In genomic region chr1:169452921-169453320, GRCh38 we compare ENCODE assay signal across 26 cellular contexts. TPM values are rescaled to one million over a fixed set of nuclear protein-coding genes. Genes with fewer than 3 reads are reported as not detected.
"Had no signal": no experiment of that assay in that cellular context is flagged by ENCODE, and none has a peak within 500 bp of the region (broad histone marks: within the 10 kb centered on the region; RNA-seq: fewer than 3 reads in every experiment).

No MANE protein-coding gene starts in this region.

- H3K27me3 ChIP-seq: neural progenitor cell, ovary, right lobe of liver, sigmoid colon, stomach, thyroid gland, tibial nerve, upper lobe of left lung, vagina had no signal

- H2AFZ ChIP-seq: neural progenitor cell, parathyroid adenoma had no signal

- H3K27ac ChIP-seq: neural progenitor cell, ovary, parathyroid adenoma, psoas muscle, right lobe of liver, sigmoid colon, stomach, thoracic aorta, thyroid gland, tibial nerve, upper lobe of left lung, vagina had no signal

- ATAC-seq: psoas muscle; right cardiac atrium; right lobe of liver; stimulated activated effector memory CD8-positive, alpha-beta T cell treated with anti-CD3 and anti-CD28 coated beads, Interleukin-12 subunit alpha, Interleukin-12 subunit beta, amount 100 ng/mL, for 72 hours; stimulated activated naive B cell treated with anti-CD40 and anti-IgM and Interleukin-4, amounts not matched to agents 10 μg/mL and 1 μg/mL and 100 μg/mL, for 72 hours had no signal

- H3K4me1 ChIP-seq: neural progenitor cell, parathyroid adenoma, psoas muscle, right lobe of liver, sigmoid colon, stomach, thyroid gland, tibial nerve, upper lobe of left lung, vagina had no signal

- H3K9me3 ChIP-seq: ovary, right lobe of liver, thyroid gland had no signal

- H3K9ac ChIP-seq: neural progenitor cell, parathyroid adenoma had no signal

- H3K4me3 ChIP-seq: neural progenitor cell, ovary, psoas muscle, right lobe of liver, sigmoid colon, stomach, thoracic aorta, thyroid gland, tibial nerve, upper lobe of left lung, vagina had no signal

- H3K79me2 ChIP-seq: parathyroid adenoma had no signal

- FAIRE-seq: small intestine, urothelium cell line had no signal

- DNase-seq: occipital lobe; ovary; posterior cingulate gyrus; psoas muscle; right cardiac atrium; right lobe of liver; sigmoid colon; small intestine; stimulated activated CD4-positive, alpha-beta T cell treated with anti-CD3 and anti-CD28 coated beads, Interleukin-15, amount 100 ng/mL, for 24 hours; stimulated activated CD4-positive, alpha-beta T cell treated with anti-CD3 and anti-CD28 coated beads, Interleukin-2, amount 100 ng/mL, for 24 hours; stimulated activated CD4-positive, alpha-beta T cell treated with anti-CD3 and anti-CD28 coated beads, Interleukin-2, amount 100 ng/mL, for 48 hours; stimulated activated CD4-positive, alpha-beta T cell treated with anti-CD3 and anti-CD28 coated beads, Interleukin-4, amount 100 ng/mL, for 24 hours; stimulated activated naive B cell treated with anti-CD40 and anti-IgM and Interleukin-4, amounts not matched to agents 10 μg/mL and 1 μg/mL and 100 μg/mL, for 72 hours; stimulated activated naive CD4-positive, alpha-beta T cell treated with Interleukin-2 at 50 U/mL for 16 hours; stomach; thyroid gland; trophoblast cell; upper lobe of left lung had no signal

- H3K4me2 ChIP-seq: neural progenitor cell had no signal

- H3K36me3 ChIP-seq: neural progenitor cell, ovary, right lobe of liver, sigmoid colon, stomach, thoracic aorta, thyroid gland, tibial nerve, upper lobe of left lung, vagina had no signal

RNA-seq across cellular contexts. Expression of gene CCDC181, which starts 25.6 kb away (rescaled TPM):
- total RNA-seq: subcutaneous adipose tissue had no signal
